Comparison of ENCODE assay signal across 19 cellular contexts in genomic region chr10:77371421-77371820, GRCh38.
A peak's percentile ranks its signal among the peaks of the same experiment; 100 is the strongest.
DNase-seq lines count a peak whose midpoint lies in the region; ATAC-seq, FAIRE-seq and TF ChIP-seq lines count a peak whose summit lies in the region.
"Had no signal": no experiment of that assay in that cellular context is flagged by ENCODE, and none has a peak within 500 bp of the region (broad histone marks: within the 10 kb centered on the region; RNA-seq: fewer than 3 reads in every experiment).

No MANE protein-coding gene starts in this region.

- CTCF ChIA-PET in HepG2 (lab: Yijun Ruan, JAX; ENCODE audit: low intra/inter-chr PET ratio, low total read pairs) = no interaction called here
- CTCF ChIA-PET in PC-3 (lab: Charles Lee) = interaction anchor here (0.7 kb wide), 1 partner anchor 11 kb away, joined by 3 read pairs; no protein-coding TSS in a partner anchor

- no peak for TF ChIP-seq POLR2A in HepG2 (IDR thresholded peaks at IDR 0.05; ENCODE audit: insufficient read depth in 1 of 2, low read depth in 2 of 2, low read length in 2 of 2)
- TF ChIP-seq POLR2A in erythroblast (IDR thresholded peaks at IDR 0.05; ENCODE audit: low read length) = no peak

- H3K36me3 ChIP-seq in liver (ENCODE audit: control insufficient read depth in 4 of 4, insufficient read depth in 3 of 4, low read depth in 1 of 4, low read length in 3 of 4) = no peaks in the 10 kb centered on the region
- no peaks in the 10 kb centered on the region for H3K36me3 ChIP-seq in HepG2 (replicated peaks in 1 of 2; ENCODE audit: control insufficient read depth in 1 of 2, insufficient read depth in 2 of 2, low read length in 2 of 2)
- H3K36me3 ChIP-seq in PC-3 (ENCODE audit: low read depth, low read length) = peaks cover 45% of the 10 kb centered on the region
- H3K36me3 ChIP-seq: BE2C had no signal

- no peak for FAIRE-seq in HepG2 (lab: Jason Lieb, UNC)
- FAIRE-seq: H1, K562 had no signal

- H3K4me1 ChIP-seq in liver (ENCODE audit: control insufficient read depth in 4 of 4, insufficient read depth in 4 of 4, low read length in 3 of 4) = peaks cover 2 to 23% (median 22%) of the 10 kb centered on the region in 4 donors
- peaks cover 16% of the 10 kb centered on the region; the same call in 1 of the 2 replicates for H3K4me1 ChIP-seq in HepG2 (ENCODE audit: insufficient read depth, low read length)
- peaks cover 17% of the 10 kb centered on the region for H3K4me1 ChIP-seq in PC-3 (ENCODE audit: insufficient read depth, low read length)
- H3K4me1 ChIP-seq: BE2C had no signal

- DNase-seq in HepG2 (ENCODE audit: low spot score) (no peak), PC-3 (no peak), left lobe of liver (ENCODE audit: low spot score) (no peak), Right ventricle myocardium superior (no peak), erythroblast (lab: John Stamatoyannopoulos, UW) (no peak), C1 segment of cervical spinal cord (lab: John Stamatoyannopoulos, UW) (no peak)
- DNase-seq: ACHN; BE2C; CD4-positive, alpha-beta memory T cell; DMS 273 treated with DMSO at 0.1 percent for 48 hours; DMS79; GDM1; H9; IMR-90 had no signal

- H3K27me3 ChIP-seq in liver (ENCODE audit: control insufficient read depth in 4 of 4, insufficient read depth in 4 of 4, low read length in 3 of 4) (no peaks in the 10 kb centered on the region), HepG2 (ENCODE audit: control insufficient read depth in 1 of 2, insufficient read depth in 2 of 2, low read length in 2 of 2) (no peaks in the 10 kb centered on the region), PC-3 (ENCODE audit: low read length) (no peaks in the 10 kb centered on the region)
- H3K27me3 ChIP-seq: BE2C had no signal

- in situ Hi-C loops in HepG2 (cut with HindIII; ENCODE audit: extremely low pct_ligation_motif_present, low pct_unique_long_range_greater_than_20kb) = no loop called here

- H4K20me1 ChIP-seq in HepG2 (ENCODE audit: insufficient read depth, low read length) (no peaks in the 10 kb centered on the region), PC-3 (ENCODE audit: low read length) (no peaks in the 10 kb centered on the region)

- POLR2A ChIA-PET in HepG2 (lab: Yijun Ruan, JAX) (no interaction called here), PC-3 (lab: Charles Lee; ENCODE audit: unreplicated experiment) (interaction anchor here (0.6 to 0.8 kb wide), 3 partner anchors 14 to 74 kb away, joined by 4 read pairs; no protein-coding TSS in a partner anchor)

- TF ChIP-seq EP300 in HepG2 (IDR thresholded peaks at IDR 0.05; ENCODE audit: low read depth in 2 of 2, low read length in 2 of 2) (no peak), HepG2 (CRISPR knock-in tag; IDR thresholded peaks at IDR 0.05; ENCODE audit: borderline replicate concordance) (no peak)

- H3K4me2 ChIP-seq in HepG2 (ENCODE audit: low read depth, low read length) (no peak overlapping the region), PC-3 (ENCODE audit: low read length) (no peak overlapping the region)

- no peak overlapping the region for H2AFZ ChIP-seq in HepG2 (ENCODE audit: low read length)
- H2AFZ ChIP-seq in PC-3 (ENCODE audit: low read length) = no peak overlapping the region

- H3K4me3 ChIP-seq in liver (ENCODE audit: low read depth in 1 of 3, low read length in 3 of 3) (no peak overlapping the region), HepG2 (replicated peaks in 1 of 3; ENCODE audit: insufficient read depth in 1 of 3, low read depth in 2 of 3, low read length in 3 of 3) (no peak overlapping the region), PC-3 (ENCODE audit: low read length) (no peak overlapping the region)
- H3K4me3 ChIP-seq: K562 had no signal

- 28% methylated on average over 1 of the region's 1 CpG for WGBS in liver
- 0% methylated on average over 1 of the region's 1 CpG for WGBS in HepG2 (ENCODE audit: low lambda C conversion rate)

- ATAC-seq in HepG2 (no peak), PC-3 (no peak; the same call in 1 of the 2 replicates), left lobe of liver (peak; percentile 54), Right ventricle myocardium superior (ENCODE audit: poor library complexity) (no peak), GM21723 (IDR thresholded peaks at IDR 0.05; ENCODE audit: unreplicated experiment) (no peak)
- ATAC-seq: K562 had no signal

- TF ChIP-seq CTCF in liver (IDR thresholded peaks at IDR 0.05; ENCODE audit: low read depth, low read length, missing input control) (no peak), HepG2 (CRISPR knock-in tag; IDR thresholded peaks at IDR 0.05) (no peak), PC-3 (conservative IDR thresholded peaks at IDR 0.05; ENCODE audit: low read depth, low read length) (no peak)

- intact Hi-C loops in HepG2 (cut with micrococcal nuclease; ENCODE audit: unreplicated experiment) = no loop called here
- intact Hi-C loops in PC-3 (cut with micrococcal nuclease) = no loop called here
- intact Hi-C loops in Right ventricle myocardium superior (cut with DNase I) = no loop called here

- H3K9me3 ChIP-seq in liver (ENCODE audit: control insufficient read depth in 4 of 4, low read length in 3 of 4) = no peaks in the 10 kb centered on the region
- peaks cover 14% of the 10 kb centered on the region; the same call in 1 of the 2 replicates for H3K9me3 ChIP-seq in HepG2 (ENCODE audit: low read length)
- peaks cover 25% of the 10 kb centered on the region for H3K9me3 ChIP-seq in PC-3 (ENCODE audit: low read length)
- H3K9me3 ChIP-seq: BE2C had no signal

- no peaks in the 10 kb centered on the region for H3K9me2 ChIP-seq in PC-3 (replicated peaks; ENCODE audit: low read length)

- no peaks in the 10 kb centered on the region for H3K79me2 ChIP-seq in HepG2 (ENCODE audit: insufficient read depth, low read length)
- no peaks in the 10 kb centered on the region for H3K79me2 ChIP-seq in PC-3 (ENCODE audit: low read length)

- BruUV-seq in HepG2 (replicated peaks; lab: Mats Ljungman, UMichigan) (no TSS peak), PC-3 (replicated peaks; lab: Mats Ljungman, UMichigan) (no TSS peak)

- no peak for TF ChIP-seq RAD21 in liver (IDR thresholded peaks at IDR 0.05)
- no peak for TF ChIP-seq RAD21 in HepG2 (CRISPR knock-in tag; IDR thresholded peaks at IDR 0.05)

- no peak overlapping the region for H3K9ac ChIP-seq in liver (ENCODE audit: low read depth in 1 of 2, low read length in 2 of 2)
- no peak overlapping the region for H3K9ac ChIP-seq in HepG2 (ENCODE audit: insufficient read depth, low read depth, low read length)
- H3K9ac ChIP-seq in PC-3 (ENCODE audit: low read length) = peak overlapping the region; percentile 8; the same call in 1 of the 2 replicates

- no peak overlapping the region for H3K27ac ChIP-seq in liver (ENCODE audit: low read depth in 1 of 2, low read length in 2 of 2)
- H3K27ac ChIP-seq in HepG2 (ENCODE audit: extremely low read length, insufficient read depth, low read length) = no peak overlapping the region
- peak overlapping the region; percentile 73 for H3K27ac ChIP-seq in PC-3 (ENCODE audit: low read length)
- H3K27ac ChIP-seq: HL-60 had no signal

- no peaks in the 10 kb centered on the region for H3F3A ChIP-seq in PC-3 (ENCODE audit: low read length, unreplicated experiment)

TF ChIP-seq in liver, 16 proteins besides CTCF, POLR2A, EP300 and RAD21:
- no peak for TF ChIP-seq ZBTB33 (IDR thresholded peaks at IDR 0.05)
- no peak for TF ChIP-seq FOXA2 (IDR thresholded peaks at IDR 0.05)
- TF ChIP-seq HNF4G (IDR thresholded peaks at IDR 0.05) = peak; percentile 40
- TF ChIP-seq YY1 (IDR thresholded peaks at IDR 0.05) = no peak
- peak; percentile 52 to 77 for TF ChIP-seq HNF4A (conservative IDR thresholded peaks at IDR 0.05)

TF ChIP-seq in HepG2, 621 proteins besides CTCF, POLR2A, EP300 and RAD21:
- TF ChIP-seq FOXP1 (IDR thresholded peaks at IDR 0.05) (no peak), FOXP1 (CRISPR knock-in tag; IDR thresholded peaks at IDR 0.05) (no peak), PRDM4 (CRISPR knock-in tag; IDR thresholded peaks at IDR 0.05; ENCODE audit: borderline replicate concordance) (no peak), ZNF781 (CRISPR knock-in tag; IDR thresholded peaks at IDR 0.05; ENCODE audit: borderline replicate concordance, not compliant biosample characterization) (no peak), ZNF382 (CRISPR knock-in tag; IDR thresholded peaks at IDR 0.05; ENCODE audit: borderline replicate concordance) (no peak), CERS6 (CRISPR knock-in tag; IDR thresholded peaks at IDR 0.05) (no peak), NFIB (CRISPR knock-in tag; IDR thresholded peaks at IDR 0.05; ENCODE audit: borderline replicate concordance) (no peak), ZNF230 (CRISPR knock-in tag; IDR thresholded peaks at IDR 0.05) (no peak), NFRKB (IDR thresholded peaks at IDR 0.05) (no peak)
